In genomic region chr5:95883185-95884020, GRCh38 we compare ENCODE assay signal across 12 cellular contexts.
DNase-seq lines count a peak whose midpoint lies in the region; ATAC-seq and TF ChIP-seq lines count a peak whose summit lies in the region.
"Had no signal": no experiment of that assay in that cellular context is flagged by ENCODE, and none has a peak within 500 bp of the region (broad histone marks: within the 10 kb centered on the region; RNA-seq: fewer than 3 reads in every experiment).

No MANE protein-coding gene starts in this region.

- peaks cover 42% of the 10 kb centered on the region for H3K4me1 ChIP-seq in Caco-2

- no peak overlapping the region for H3K4me3 Mint-ChIP-seq in Caco-2 (ENCODE audit: unreplicated experiment)
- no peak overlapping the region for H3K4me3 Mint-ChIP-seq in activated CD4-positive, alpha-beta T cell treated with anti-CD3 and anti-CD28 coated beads, Interleukin-2, amount 10 ng/mL, durations not matched to agents 7 days and 5 days
- H3K4me3 Mint-ChIP-seq in activated CD4-positive, alpha-beta memory T cell treated with anti-CD3 and anti-CD28 coated beads for 36 hours: no peak overlapping the region

- no peaks in the 10 kb centered on the region; the same call in 1 of the 2 replicates for H3K36me3 ChIP-seq in Caco-2 (ENCODE audit: control insufficient read depth, insufficient read depth, low read length)

- H3K4me3 ChIP-seq in Caco-2 (ENCODE audit: low read depth, low read length): no peak overlapping the region
- H3K4me3 ChIP-seq: spleen had no signal

- peaks cover 39% of the 10 kb centered on the region for H3K4me1 Mint-ChIP-seq in Caco-2 (ENCODE audit: low read depth, unreplicated experiment)
- no peaks in the 10 kb centered on the region for H3K4me1 Mint-ChIP-seq in activated CD4-positive, alpha-beta T cell treated with anti-CD3 and anti-CD28 coated beads, Interleukin-2, amount 10 ng/mL, durations not matched to agents 7 days and 5 days
- peaks cover 4% of the 10 kb centered on the region for H3K4me1 Mint-ChIP-seq in activated CD4-positive, alpha-beta memory T cell treated with anti-CD3 and anti-CD28 coated beads for 36 hours (ENCODE audit: low read depth)

- ATAC-seq in GM21367 (IDR thresholded peaks at IDR 0.05; ENCODE audit: unreplicated experiment) (peak; percentile 44), HG03175 (IDR thresholded peaks at IDR 0.05; ENCODE audit: unreplicated experiment) (peak; percentile 41), esophagus mucosa (peak; percentile 91), SK-N-SH treated with all-trans-retinoic acid at 6 μM for 48 hours (no peak; the same call in 2 of the 3 replicates)

- POLR2A ChIA-PET in Caco-2 (lab: Charles Lee): no interaction called here
- POLR2A ChIA-PET in activated CD4-positive, alpha-beta T cell treated with anti-CD3 and anti-CD28 coated beads, Interleukin-2, amount 10 ng/mL, durations not matched to agents 7 days and 5 days (lab: Charles Lee): no interaction called here
- POLR2A ChIA-PET in activated CD4-positive, alpha-beta memory T cell treated with anti-CD3 and anti-CD28 coated beads for 36 hours (lab: Charles Lee): interaction anchor here (0.9 kb wide), 1 partner anchor 14 kb away, joined by 3 read pairs; no protein-coding TSS in a partner anchor

- peak overlapping the region; percentile 21 for H3K27ac Mint-ChIP-seq in Caco-2 (ENCODE audit: unreplicated experiment)
- no peak overlapping the region for H3K27ac Mint-ChIP-seq in activated CD4-positive, alpha-beta T cell treated with anti-CD3 and anti-CD28 coated beads, Interleukin-2, amount 10 ng/mL, durations not matched to agents 7 days and 5 days
- H3K27ac Mint-ChIP-seq in activated CD4-positive, alpha-beta memory T cell treated with anti-CD3 and anti-CD28 coated beads for 36 hours: no peak overlapping the region

- no peak for DNase-seq in Caco-2
- DNase-seq in iPS-NIHi7 (ENCODE audit: extremely low spot score): no peak
- no peak for DNase-seq in activated CD4-positive, alpha-beta T cell treated with anti-CD3 and anti-CD28 coated beads, Interleukin-2, amount 10 ng/mL, durations not matched to agents 7 days and 5 days
- no peak for DNase-seq in activated CD4-positive, alpha-beta memory T cell treated with anti-CD3 and anti-CD28 coated beads for 36 hours
- DNase-seq: activated CD4-positive, CD25-positive, alpha-beta regulatory T cell; mesendoderm; spleen had no signal

- CTCF ChIA-PET in Caco-2 (lab: Charles Lee): no interaction called here
- CTCF ChIA-PET in activated CD4-positive, alpha-beta T cell treated with anti-CD3 and anti-CD28 coated beads, Interleukin-2, amount 10 ng/mL, durations not matched to agents 7 days and 5 days (lab: Charles Lee): interaction anchor here (0.9 to 2.1 kb wide), 3 partner anchors 9 to 20 kb away, joined by 3 to 5 read pairs (median 4); no protein-coding TSS in a partner anchor
- CTCF ChIA-PET in activated CD4-positive, alpha-beta memory T cell treated with anti-CD3 and anti-CD28 coated beads for 36 hours (lab: Charles Lee): no interaction called here

- H3K9me3 ChIP-seq in Caco-2: no peaks in the 10 kb centered on the region
- H3K9me3 ChIP-seq: spleen had no signal

- H3K36me3 Mint-ChIP-seq in Caco-2 (ENCODE audit: insufficient read depth, unreplicated experiment): peaks cover 31% of the 10 kb centered on the region
- peaks cover 5% of the 10 kb centered on the region for H3K36me3 Mint-ChIP-seq in activated CD4-positive, alpha-beta T cell treated with anti-CD3 and anti-CD28 coated beads, Interleukin-2, amount 10 ng/mL, durations not matched to agents 7 days and 5 days (ENCODE audit: low read depth)
- H3K36me3 Mint-ChIP-seq in activated CD4-positive, alpha-beta memory T cell treated with anti-CD3 and anti-CD28 coated beads for 36 hours: peaks cover 10% of the 10 kb centered on the region

- BruUV-seq in Caco-2 (replicated peaks; lab: Mats Ljungman, UMichigan): no TSS peak

- TF ChIP-seq CTCF in Caco-2 (IDR thresholded peaks at IDR 0.05; ENCODE audit: insufficient read depth in 1 of 2, low read depth in 1 of 2, low read length in 1 of 2, severe bottlenecking in 1 of 2, unreplicated experiment in 1 of 2): no peak

- intact Hi-C loops in Caco-2 (cut with micrococcal nuclease; ENCODE audit: unreplicated experiment): loop anchor here (10.0 kb wide), 1 partner anchor 231 kb away; no protein-coding TSS in a partner anchor
- intact Hi-C loops in activated CD4-positive, alpha-beta memory T cell treated with anti-CD3 and anti-CD28 coated beads for 36 hours (cut with micrococcal nuclease): no loop called here

- no peaks in the 10 kb centered on the region for H3K9me3 Mint-ChIP-seq in Caco-2 (ENCODE audit: unreplicated experiment)
- no peaks in the 10 kb centered on the region for H3K9me3 Mint-ChIP-seq in activated CD4-positive, alpha-beta T cell treated with anti-CD3 and anti-CD28 coated beads, Interleukin-2, amount 10 ng/mL, durations not matched to agents 7 days and 5 days
- H3K9me3 Mint-ChIP-seq in activated CD4-positive, alpha-beta memory T cell treated with anti-CD3 and anti-CD28 coated beads for 36 hours: no peaks in the 10 kb centered on the region
- H3K9me3 Mint-ChIP-seq: CD14-positive monocyte had no signal

- H3K27me3 ChIP-seq in Caco-2 (replicated peaks; ENCODE audit: control insufficient read depth, insufficient read depth, low read length): no peaks in the 10 kb centered on the region
- H3K27me3 ChIP-seq: spleen had no signal

- H3K27me3 Mint-ChIP-seq in Caco-2 (ENCODE audit: insufficient read depth, unreplicated experiment): no peaks in the 10 kb centered on the region
- H3K27me3 Mint-ChIP-seq in activated CD4-positive, alpha-beta T cell treated with anti-CD3 and anti-CD28 coated beads, Interleukin-2, amount 10 ng/mL, durations not matched to agents 7 days and 5 days: no peaks in the 10 kb centered on the region
- no peaks in the 10 kb centered on the region for H3K27me3 Mint-ChIP-seq in activated CD4-positive, alpha-beta memory T cell treated with anti-CD3 and anti-CD28 coated beads for 36 hours

TF ChIP-seq in SK-N-SH treated with all-trans-retinoic acid at 6 μM for 48 hours, 23 proteins besides CTCF, POLR2A, EP300 and RAD21:
- TF ChIP-seq CSDC2 (CRISPR knock-in tag; IDR thresholded peaks at IDR 0.05): no peak
- TF ChIP-seq ZC3H10 (CRISPR knock-in tag; IDR thresholded peaks at IDR 0.05): no peak
- TF ChIP-seq, protein P1, sequence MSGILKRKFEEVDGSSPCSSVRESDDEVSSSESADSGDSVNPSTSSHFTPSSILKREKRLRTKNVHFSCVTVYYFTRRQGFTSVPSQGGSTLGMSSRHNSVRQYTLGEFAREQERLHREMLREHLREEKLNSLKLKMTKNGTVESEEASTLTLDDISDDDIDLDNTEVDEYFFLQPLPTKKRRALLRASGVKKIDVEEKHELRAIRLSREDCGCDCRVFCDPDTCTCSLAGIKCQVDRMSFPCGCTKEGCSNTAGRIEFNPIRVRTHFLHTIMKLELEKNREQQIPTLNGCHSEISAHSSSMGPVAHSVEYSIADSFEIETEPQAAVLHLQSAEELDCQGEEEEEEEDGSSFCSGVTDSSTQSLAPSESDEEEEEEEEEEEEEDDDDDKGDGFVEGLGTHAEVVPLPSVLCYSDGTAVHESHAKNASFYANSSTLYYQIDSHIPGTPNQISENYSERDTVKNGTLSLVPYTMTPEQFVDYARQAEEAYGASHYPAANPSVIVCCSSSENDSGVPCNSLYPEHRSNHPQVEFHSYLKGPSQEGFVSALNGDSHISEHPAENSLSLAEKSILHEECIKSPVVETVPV (CRISPR knock-in tag; IDR thresholded peaks at IDR 0.05): no peak
- TF ChIP-seq ZNF70 (CRISPR knock-in tag; IDR thresholded peaks at IDR 0.05): no peak
- TF ChIP-seq ISL1 (CRISPR knock-in tag; IDR thresholded peaks at IDR 0.05): no peak
- no peak for TF ChIP-seq ARNTL (CRISPR knock-in tag; IDR thresholded peaks at IDR 0.05; ENCODE audit: borderline replicate concordance, low read depth)
- no peak for TF ChIP-seq GLIS3 (CRISPR knock-in tag; IDR thresholded peaks at IDR 0.05)
- no peak for TF ChIP-seq CREB5 (CRISPR knock-in tag; IDR thresholded peaks at IDR 0.05; ENCODE audit: low read depth)
- TF ChIP-seq RARB (CRISPR knock-in tag; IDR thresholded peaks at IDR 0.05): no peak
- TF ChIP-seq, protein P2, sequence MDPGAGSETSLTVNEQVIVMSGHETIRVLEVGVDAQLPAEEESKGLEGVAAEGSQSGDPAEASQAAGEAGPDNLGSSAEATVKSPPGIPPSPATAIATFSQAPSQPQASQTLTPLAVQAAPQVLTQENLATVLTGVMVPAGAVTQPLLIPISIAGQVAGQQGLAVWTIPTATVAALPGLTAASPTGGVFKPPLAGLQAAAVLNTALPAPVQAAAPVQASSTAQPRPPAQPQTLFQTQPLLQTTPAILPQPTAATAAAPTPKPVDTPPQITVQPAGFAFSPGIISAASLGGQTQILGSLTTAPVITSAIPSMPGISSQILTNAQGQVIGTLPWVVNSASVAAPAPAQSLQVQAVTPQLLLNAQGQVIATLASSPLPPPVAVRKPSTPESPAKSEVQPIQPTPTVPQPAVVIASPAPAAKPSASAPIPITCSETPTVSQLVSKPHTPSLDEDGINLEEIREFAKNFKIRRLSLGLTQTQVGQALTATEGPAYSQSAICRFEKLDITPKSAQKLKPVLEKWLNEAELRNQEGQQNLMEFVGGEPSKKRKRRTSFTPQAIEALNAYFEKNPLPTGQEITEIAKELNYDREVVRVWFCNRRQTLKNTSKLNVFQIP (CRISPR knock-in tag; IDR thresholded peaks at IDR 0.05; ENCODE audit: borderline replicate concordance, low read depth): no peak
